9 cellular contexts compared by ENCODE assay signal in the genomic region with DNA sequence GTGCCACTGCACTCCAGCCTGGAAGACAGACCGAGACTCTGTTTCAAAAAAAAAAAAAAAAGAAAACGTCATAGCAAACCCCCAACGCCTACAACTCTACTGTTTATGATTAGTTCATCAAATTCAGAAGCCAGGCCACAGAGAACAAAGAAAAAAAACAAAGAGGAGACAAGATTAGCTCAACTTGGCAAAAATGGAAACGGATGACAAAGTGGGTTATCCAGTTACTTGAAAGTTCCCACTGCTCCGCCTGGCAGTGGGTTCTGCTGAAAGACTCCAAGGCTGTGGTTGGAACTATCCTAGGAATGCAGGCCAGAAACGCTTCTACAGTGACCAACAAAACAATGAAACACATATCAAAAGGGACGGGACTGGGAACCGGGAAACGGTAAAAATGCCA. TPM values are rescaled to one million over a fixed set of nuclear protein-coding genes. Genes with fewer than 3 reads are reported as not detected.
A peak's percentile ranks its signal among the peaks of the same experiment; 100 is the strongest.
DNase-seq lines count a peak whose midpoint lies in the region; ATAC-seq and TF ChIP-seq lines count a peak whose summit lies in the region.
"Had no signal": no experiment of that assay in that cellular context is flagged by ENCODE, and none has a peak within 500 bp of the region (broad histone marks: within the 10 kb centered on the region; RNA-seq: fewer than 3 reads in every experiment).

No MANE protein-coding gene starts in this region.

- H3K27me3 ChIP-seq in AG04450 (ENCODE audit: control insufficient read depth, insufficient read depth, low read length), result no peaks in the 10 kb centered on the region
- H3K27me3 ChIP-seq in HUES64 (ENCODE audit: insufficient read depth, low read length), result no peaks in the 10 kb centered on the region

- no peak overlapping the region; the same call in none of the 2 replicates for H3K9ac ChIP-seq in HUES64 (ENCODE audit: low read depth, low read length)

- CTCF ChIA-PET in AG04450 (lab: Charles Lee), result no interaction called here

- H3K36me3 ChIP-seq in HUES64 (ENCODE audit: insufficient read depth, low read length), result no peaks in the 10 kb centered on the region

- POLR2A ChIA-PET in AG04450 (lab: Yijun Ruan, JAX), result interaction anchor here (0.6 to 0.9 kb wide), 5 partner anchors 12 to 116 kb away, joined by 3 to 6 read pairs (median 3); no protein-coding TSS in a partner anchor

- H3K4me1 Mint-ChIP-seq in endothelial cell (ENCODE audit: unreplicated experiment), result peaks cover 14% of the 10 kb centered on the region
- no peaks in the 10 kb centered on the region for H3K4me1 Mint-ChIP-seq in T-helper 17 cell
- H3K4me1 Mint-ChIP-seq: memory B cell had no signal

- TF ChIP-seq CTCF in AG04450 (IDR thresholded peaks at IDR 0.05; ENCODE audit: low read depth, low read length), result no peak
- TF ChIP-seq CTCF in endothelial cell (IDR thresholded peaks at IDR 0.05; ENCODE audit: unreplicated experiment), result no peak

- H3K4me3 ChIP-seq in AG04450 (ENCODE audit: low read depth, low read length) (no peak overlapping the region), HUES64 (ENCODE audit: low read length) (0 out of 2 replicates have a peak overlapping the region, but pooled peaks have one; percentile 3)

- peak overlapping the region; percentile 75 for H3K27ac ChIP-seq in AG04450 (ENCODE audit: low read depth, low read length)
- peak overlapping the region; percentile 69 for H3K27ac ChIP-seq in HUES64 (ENCODE audit: low read depth, low read length)

- H3K4me3 Mint-ChIP-seq in endothelial cell (ENCODE audit: unreplicated experiment) (no peak overlapping the region), T-helper 17 cell (no peak overlapping the region)
- H3K4me3 Mint-ChIP-seq: memory B cell had no signal

- H3K4me1 ChIP-seq in HUES64 (ENCODE audit: insufficient read depth, low read length), result peaks cover 7% of the 10 kb centered on the region; the same call in 1 of the 2 replicates

- intact Hi-C loops in posterior cingulate gyrus (cut with DNase I), result no loop called here

- ATAC-seq in GM19351 (IDR thresholded peaks at IDR 0.05; ENCODE audit: unreplicated experiment) (no peak), T-helper 17 cell (no peak), GM21723 (IDR thresholded peaks at IDR 0.05; ENCODE audit: unreplicated experiment) (no peak)

- H3K9me3 ChIP-seq in AG04450 (ENCODE audit: control insufficient read depth, insufficient read depth, low read length), result peaks cover 20% of the 10 kb centered on the region
- H3K9me3 ChIP-seq in HUES64 (ENCODE audit: insufficient read depth, low read depth, low read length), result no peaks in the 10 kb centered on the region
- no peaks in the 10 kb centered on the region for H3K9me3 ChIP-seq in T-helper 17 cell (ENCODE audit: control insufficient read depth, low read length, poor library complexity, severe bottlenecking)

- H3K9me3 Mint-ChIP-seq in endothelial cell (ENCODE audit: unreplicated experiment), result no peaks in the 10 kb centered on the region

- H3K27ac Mint-ChIP-seq in endothelial cell (ENCODE audit: unreplicated experiment), result peak overlapping the region; percentile 86
- no peak overlapping the region for H3K27ac Mint-ChIP-seq in T-helper 17 cell
- H3K27ac Mint-ChIP-seq: memory B cell had no signal

- H3K27me3 Mint-ChIP-seq in endothelial cell (ENCODE audit: unreplicated experiment) (peaks cover 3% of the 10 kb centered on the region), T-helper 17 cell (peaks cover 12% of the 10 kb centered on the region)

- H3K36me3 Mint-ChIP-seq in endothelial cell (ENCODE audit: low read depth, unreplicated experiment), result peaks cover 6% of the 10 kb centered on the region
- no peaks in the 10 kb centered on the region for H3K36me3 Mint-ChIP-seq in T-helper 17 cell (ENCODE audit: low read depth)
- H3K36me3 Mint-ChIP-seq: memory B cell had no signal

- DNase-seq in AG04450 (ENCODE audit: low read depth, low spot score) (peak; percentile 90), endothelial cell (ENCODE audit: low spot score) (no peak), mucosa of gallbladder (ENCODE audit: low spot score) (peak; percentile 60), T-helper 17 cell (no peak), posterior cingulate gyrus (no peak)

- WGBS in HUES64, result 34% methylated on average over 8 of the region's 9 CpGs

RNA-seq across cellular contexts. Expression of a gene that starts 53.1 kb away (rescaled TPM):
- polyA plus RNA-seq in AG04450 (2011; rRNA removed), result 8.1 and 8.7 TPM in 2 replicates
- polyA minus RNA-seq in AG04450 (2011; rRNA and poly(A)+ RNA removed), result 4.1 and 8.6 TPM in 2 replicates
- 17.9 TPM for polyA plus RNA-seq in HUES64 (2013, experiment 1 of 2)
- 16.2 TPM for polyA plus RNA-seq in HUES64 (2013, experiment 2 of 2)
- total RNA-seq in endothelial cell (ENCODE audit: unreplicated experiment) (15.9 TPM), mucosa of gallbladder (13.4 TPM), T-helper 17 cell (10 to 100 TPM; 28.1 to 29.6 TPM)

RNA-seq across cellular contexts. Expression of a gene that starts 53.2 kb away (rescaled TPM):
- polyA plus RNA-seq in AG04450 (2011; rRNA removed), result 33.5 and 42.2 TPM in 2 replicates
- 18.7 and 23.1 TPM in 2 replicates for polyA minus RNA-seq in AG04450 (2011; rRNA and poly(A)+ RNA removed)
- 48.4 TPM for polyA plus RNA-seq in HUES64 (2013, experiment 1 of 2)
- 48.9 TPM for polyA plus RNA-seq in HUES64 (2013, experiment 2 of 2)
- 93.9 TPM for total RNA-seq in endothelial cell (ENCODE audit: unreplicated experiment)
- total RNA-seq in mucosa of gallbladder, result 59.4 TPM
- 10 to 100 TPM; 60.6 to 64.8 TPM for total RNA-seq in T-helper 17 cell

Comparison
In these comparisons a context has a peak if more than half of its experiments do, and no peak if none do; other contexts are left out.
1. DNase-seq: peak in AG04450 (single experiment) and mucosa of gallbladder (single experiment); none in endothelial cell (single experiment), T-helper 17 cell (0 of 3) and posterior cingulate gyrus (0 of 10).